Comparison of ENCODE assay signal across 27 cellular contexts in genomic region chr17:78016852-78017251, GRCh38.
"Had no signal": no experiment of that assay in that cellular context is flagged by ENCODE, and none has a peak within 500 bp of the region (broad histone marks: within the 10 kb centered on the region; RNA-seq: fewer than 3 reads in every experiment).

No MANE protein-coding gene starts in this region.

- H3K36me3 Mint-ChIP-seq: neural progenitor cell; stimulated activated effector memory CD8-positive, alpha-beta T cell treated with anti-CD3 and anti-CD28 coated beads, Interleukin-12 subunit alpha, Interleukin-12 subunit beta, amount 100 ng/mL, for 72 hours had no signal

- H3K4me3 ChIP-seq: neural progenitor cell, ovary, psoas muscle, right lobe of liver, sigmoid colon, stomach, thoracic aorta, thyroid gland, tibial nerve, upper lobe of left lung, vagina had no signal

- H3K4me1 ChIP-seq: neural progenitor cell, parathyroid adenoma, thyroid gland had no signal

- H3K9me3 ChIP-seq: ovary, psoas muscle, right lobe of liver, sigmoid colon, stomach, thoracic aorta, thyroid gland, tibial nerve, upper lobe of left lung, vagina had no signal

- H3K27ac Mint-ChIP-seq: nephron; neural progenitor cell; progenitor cell of endocrine pancreas; stimulated activated effector memory CD8-positive, alpha-beta T cell treated with anti-CD3 and anti-CD28 coated beads, Interleukin-12 subunit alpha, Interleukin-12 subunit beta, amount 100 ng/mL, for 72 hours; stimulated activated naive B cell treated with anti-CD40 and anti-IgM and Interleukin-4, amounts not matched to agents 10 μg/mL and 1 μg/mL and 100 μg/mL, for 72 hours; stimulated activated naive CD8-positive, alpha-beta T cell treated with anti-CD3 and anti-CD28 coated beads, Interleukin-15, Interleukin-2, amounts not matched to agents 100 ng/mL and 50 ng/mL, for 24 hours had no signal

- H3K4me3 Mint-ChIP-seq: nephron; neural progenitor cell; stimulated activated effector memory CD8-positive, alpha-beta T cell treated with anti-CD3 and anti-CD28 coated beads, Interleukin-12 subunit alpha, Interleukin-12 subunit beta, amount 100 ng/mL, for 72 hours; stimulated activated naive B cell treated with anti-CD40 and anti-IgM and Interleukin-4, amounts not matched to agents 10 μg/mL and 1 μg/mL and 100 μg/mL, for 72 hours; stimulated activated naive CD8-positive, alpha-beta T cell treated with anti-CD3 and anti-CD28 coated beads, Interleukin-15, Interleukin-2, amounts not matched to agents 100 ng/mL and 50 ng/mL, for 24 hours had no signal

- H3K27me3 Mint-ChIP-seq: progenitor cell of endocrine pancreas; stimulated activated naive B cell treated with anti-CD40 and anti-IgM and Interleukin-4, amounts not matched to agents 10 μg/mL and 1 μg/mL and 100 μg/mL, for 72 hours; stimulated activated naive CD8-positive, alpha-beta T cell treated with anti-CD3 and anti-CD28 coated beads, Interleukin-15, Interleukin-2, amounts not matched to agents 100 ng/mL and 50 ng/mL, for 24 hours had no signal

- H3K27ac ChIP-seq: neural progenitor cell, ovary, parathyroid adenoma, psoas muscle, right lobe of liver, sigmoid colon, stomach, thoracic aorta, thyroid gland, tibial nerve, upper lobe of left lung, vagina had no signal

- DNase-seq: occipital lobe; ovary; posterior cingulate gyrus; psoas muscle; right cardiac atrium; right lobe of liver; sigmoid colon; small intestine; stimulated activated CD4-positive, alpha-beta T cell treated with anti-CD3 and anti-CD28 coated beads, Interleukin-15, amount 100 ng/mL, for 24 hours; stimulated activated CD4-positive, alpha-beta T cell treated with anti-CD3 and anti-CD28 coated beads, Interleukin-2, amount 100 ng/mL, for 24 hours; stimulated activated CD4-positive, alpha-beta T cell treated with anti-CD3 and anti-CD28 coated beads, Interleukin-2, amount 100 ng/mL, for 48 hours; stimulated activated CD4-positive, alpha-beta T cell treated with anti-CD3 and anti-CD28 coated beads, Interleukin-4, amount 100 ng/mL, for 24 hours; stimulated activated naive B cell treated with anti-CD40 and anti-IgM and Interleukin-4, amounts not matched to agents 10 μg/mL and 1 μg/mL and 100 μg/mL, for 72 hours; stimulated activated naive CD4-positive, alpha-beta T cell treated with Interleukin-2 at 50 U/mL for 16 hours; stomach; thyroid gland; trophoblast cell; upper lobe of left lung had no signal

- H3K9me3 Mint-ChIP-seq: nephron; neural progenitor cell; stimulated activated effector memory CD8-positive, alpha-beta T cell treated with anti-CD3 and anti-CD28 coated beads, Interleukin-12 subunit alpha, Interleukin-12 subunit beta, amount 100 ng/mL, for 72 hours; stimulated activated naive B cell treated with anti-CD40 and anti-IgM and Interleukin-4, amounts not matched to agents 10 μg/mL and 1 μg/mL and 100 μg/mL, for 72 hours; stimulated activated naive CD8-positive, alpha-beta T cell treated with anti-CD3 and anti-CD28 coated beads, Interleukin-15, Interleukin-2, amounts not matched to agents 100 ng/mL and 50 ng/mL, for 24 hours had no signal

- H3K27me3 ChIP-seq: neural progenitor cell, ovary, right lobe of liver, sigmoid colon, stomach, thyroid gland, tibial nerve, upper lobe of left lung, vagina had no signal

- ATAC-seq: right cardiac atrium; right lobe of liver; stimulated activated effector memory CD8-positive, alpha-beta T cell treated with anti-CD3 and anti-CD28 coated beads, Interleukin-12 subunit alpha, Interleukin-12 subunit beta, amount 100 ng/mL, for 72 hours; stimulated activated naive B cell treated with anti-CD40 and anti-IgM and Interleukin-4, amounts not matched to agents 10 μg/mL and 1 μg/mL and 100 μg/mL, for 72 hours had no signal

- H3K36me3 ChIP-seq: ovary, right lobe of liver, thoracic aorta, thyroid gland, vagina had no signal
